11 cellular contexts compared by ENCODE assay signal in the genomic region with DNA sequence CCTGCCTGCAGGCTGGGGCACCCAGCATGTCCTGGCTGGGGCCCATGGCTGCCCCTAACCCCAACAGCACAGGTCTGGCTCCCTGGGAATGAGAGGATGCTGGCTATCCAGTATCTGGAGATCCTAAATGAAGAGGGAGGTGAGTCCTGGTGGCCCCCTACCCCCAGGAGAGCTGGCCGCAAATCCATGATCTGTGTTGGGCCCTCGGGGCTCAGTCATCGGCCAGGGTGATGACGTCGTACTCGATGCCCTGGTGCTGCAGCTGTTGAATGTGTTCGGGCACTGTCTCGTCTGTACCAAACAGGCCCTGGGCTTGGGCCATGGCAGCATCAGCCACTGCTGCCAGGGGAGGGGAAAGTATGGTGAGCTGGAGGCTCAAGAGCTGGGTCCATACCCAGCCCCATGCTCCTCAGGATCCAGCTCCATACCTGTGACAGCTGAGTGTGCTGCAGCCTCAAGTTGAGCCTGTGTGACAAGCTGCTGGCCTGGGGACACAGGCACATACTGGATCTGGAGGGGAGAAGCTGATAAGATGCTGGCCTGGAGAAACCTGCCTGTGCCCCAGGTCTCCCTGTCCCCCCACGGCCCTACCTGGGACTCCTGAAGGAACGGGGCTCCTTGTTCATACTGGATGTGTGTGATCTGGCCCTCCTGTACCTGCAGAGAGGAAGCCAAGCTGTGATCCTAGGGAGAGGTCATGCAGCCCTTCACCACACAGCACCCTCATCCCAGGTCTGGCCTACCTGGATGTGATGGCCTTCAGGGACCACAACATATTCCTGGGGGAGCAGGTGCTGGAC. TPM values are rescaled to one million over a fixed set of nuclear protein-coding genes. Genes with fewer than 3 reads are reported as not detected.
A peak's percentile ranks its signal among the peaks of the same experiment; 100 is the strongest.
DNase-seq lines count a peak whose midpoint lies in the region; ATAC-seq, FAIRE-seq and TF ChIP-seq lines count a peak whose summit lies in the region.
"Had no signal": no experiment of that assay in that cellular context is flagged by ENCODE, and none has a peak within 500 bp of the region (broad histone marks: within the 10 kb centered on the region; RNA-seq: fewer than 3 reads in every experiment).

No MANE protein-coding gene starts in this region.

- H3K27me3 ChIP-seq in BLaER1 treated with 17β-estradiol and CSF1 and Interleukin-3, amounts not matched to agents 10 nM and 100 nM: no peaks in the 10 kb centered on the region
- H3K27me3 ChIP-seq: stomach had no signal

- H3K4me1 ChIP-seq in BLaER1 treated with 17β-estradiol and CSF1 and Interleukin-3, amounts not matched to agents 10 nM and 100 nM: peaks cover 13 to 49% (median 31%) of the 10 kb centered on the region in 10 experiments

- FAIRE-seq in GM12891 (lab: Jason Lieb, UNC): no peak

- H3K4me2 ChIP-seq in BLaER1 treated with 17β-estradiol and CSF1 and Interleukin-3, amounts not matched to agents 10 nM and 100 nM: peak overlapping the region in 5 of 11 experiments; percentile 4 to 38 (median 15); a peak in 5 of 22 replicates

- intact Hi-C loops in natural killer cell (cut with micrococcal nuclease): no loop called here
- intact Hi-C loops in activated CD4-positive, alpha-beta T cell treated with anti-CD3 and anti-CD28 coated beads for 36 hours (cut with DNase I, micrococcal nuclease): no loop called here

- DNase-seq in GM12891 (ENCODE audit: insufficient read length, low spot score): no peak
- no peak for DNase-seq in activated CD8-positive, alpha-beta T cell treated with anti-CD3 and anti-CD28 coated beads, Interleukin-2, amount 10 ng/mL, durations not matched to agents 7 days and 5 days
- DNase-seq in natural killer cell: no peak
- no peak for DNase-seq in activated CD4-positive, alpha-beta T cell treated with anti-CD3 and anti-CD28 coated beads for 36 hours
- DNase-seq in SK-N-DZ (ENCODE audit: low spot score): no peak
- DNase-seq: activated CD4-positive, alpha-beta T cell treated with anti-CD3 and anti-CD28 coated beads, Interleukin-2, amount 10 ng/mL, durations not matched to agents 7 days and 5 days; mesendoderm; stomach had no signal

- no peak for ATAC-seq in activated CD8-positive, alpha-beta T cell treated with anti-CD3 and anti-CD28 coated beads, Interleukin-2, amount 10 ng/mL, durations not matched to agents 7 days and 5 days
- ATAC-seq in natural killer cell: no peak
- no peak for ATAC-seq in activated CD4-positive, alpha-beta T cell treated with anti-CD3 and anti-CD28 coated beads for 36 hours
- no peak for ATAC-seq in HG02981 (IDR thresholded peaks at IDR 0.05; ENCODE audit: unreplicated experiment)

- no peak overlapping the region for H3K4me3 ChIP-seq in BLaER1 treated with 17β-estradiol and CSF1 and Interleukin-3, amounts not matched to agents 10 nM and 100 nM
- H3K4me3 ChIP-seq: stomach had no signal

- H3K9me3 Mint-ChIP-seq in activated CD8-positive, alpha-beta T cell treated with anti-CD3 and anti-CD28 coated beads, Interleukin-2, amount 10 ng/mL, durations not matched to agents 7 days and 5 days (ENCODE audit: insufficient read depth): no peaks in the 10 kb centered on the region
- no peaks in the 10 kb centered on the region for H3K9me3 Mint-ChIP-seq in natural killer cell
- H3K9me3 Mint-ChIP-seq in activated CD4-positive, alpha-beta T cell treated with anti-CD3 and anti-CD28 coated beads for 36 hours (ENCODE audit: low read depth): no peaks in the 10 kb centered on the region
- H3K9me3 Mint-ChIP-seq: activated CD4-positive, alpha-beta T cell treated with anti-CD3 and anti-CD28 coated beads, Interleukin-2, amount 10 ng/mL, durations not matched to agents 7 days and 5 days; activated naive CD4-positive, alpha-beta T cell treated with anti-CD3 and anti-CD28 coated beads, Interleukin-2, amount 50 U/mL, for 24 hours had no signal

- peaks cover 98 to 100% (median 99%) of the 10 kb centered on the region in 11 experiments for H3K36me3 ChIP-seq in BLaER1 treated with 17β-estradiol and CSF1 and Interleukin-3, amounts not matched to agents 10 nM and 100 nM

- peak overlapping the region; percentile 37 for H3K27ac Mint-ChIP-seq in activated CD8-positive, alpha-beta T cell treated with anti-CD3 and anti-CD28 coated beads, Interleukin-2, amount 10 ng/mL, durations not matched to agents 7 days and 5 days
- peak overlapping the region; percentile 16 to 97 for H3K27ac Mint-ChIP-seq in natural killer cell
- no peak overlapping the region for H3K27ac Mint-ChIP-seq in activated CD4-positive, alpha-beta T cell treated with anti-CD3 and anti-CD28 coated beads for 36 hours
- H3K27ac Mint-ChIP-seq: activated CD4-positive, alpha-beta T cell treated with anti-CD3 and anti-CD28 coated beads, Interleukin-2, amount 10 ng/mL, durations not matched to agents 7 days and 5 days had no signal

- CTCF ChIA-PET in activated CD8-positive, alpha-beta T cell treated with anti-CD3 and anti-CD28 coated beads, Interleukin-2, amount 10 ng/mL, durations not matched to agents 7 days and 5 days (lab: Charles Lee): interaction anchor here (2.2 kb wide), 1 partner anchor 22 kb away, joined by 11 read pairs; no protein-coding TSS in a partner anchor
- CTCF ChIA-PET in activated CD4-positive, alpha-beta T cell treated with anti-CD3 and anti-CD28 coated beads for 36 hours (lab: Charles Lee): interaction anchor here (0.6 to 1.0 kb wide), 4 partner anchors 25 to 563 kb away, joined by 3 to 5 read pairs (median 3); no protein-coding TSS in a partner anchor

- peak overlapping the region in 8 of 11 experiments; percentile 10 to 87 (median 74); a peak in 8 of 22 replicates for H3K27ac ChIP-seq in BLaER1 treated with 17β-estradiol and CSF1 and Interleukin-3, amounts not matched to agents 10 nM and 100 nM
- H3K27ac ChIP-seq: stomach had no signal

- POLR2A ChIA-PET in activated CD8-positive, alpha-beta T cell treated with anti-CD3 and anti-CD28 coated beads, Interleukin-2, amount 10 ng/mL, durations not matched to agents 7 days and 5 days (lab: Charles Lee): interaction anchor here (0.7 to 3.7 kb wide), 9 partner anchors 9 to 136 kb away, joined by 3 to 18 read pairs (median 4); a partner anchor contains a TSS
- POLR2A ChIA-PET in activated CD4-positive, alpha-beta T cell treated with anti-CD3 and anti-CD28 coated beads for 36 hours (lab: Charles Lee): interaction anchor here (0.6 to 2.0 kb wide), 3 partner anchors 12 to 135 kb away, joined by 3 to 4 read pairs (median 3); no protein-coding TSS in a partner anchor

- H3K36me3 Mint-ChIP-seq in activated CD8-positive, alpha-beta T cell treated with anti-CD3 and anti-CD28 coated beads, Interleukin-2, amount 10 ng/mL, durations not matched to agents 7 days and 5 days (ENCODE audit: low read depth): peaks cover 60% of the 10 kb centered on the region
- H3K36me3 Mint-ChIP-seq in natural killer cell: peaks cover 6% of the 10 kb centered on the region
- peaks cover 43% of the 10 kb centered on the region for H3K36me3 Mint-ChIP-seq in activated CD4-positive, alpha-beta T cell treated with anti-CD3 and anti-CD28 coated beads for 36 hours (ENCODE audit: low read depth)

- peak overlapping the region in 9 of 11 experiments; percentile 32 to 72 (median 60); a peak in 11 of 22 replicates for H3K9ac ChIP-seq in BLaER1 treated with 17β-estradiol and CSF1 and Interleukin-3, amounts not matched to agents 10 nM and 100 nM

- TF ChIP-seq CTCF in natural killer cell (IDR thresholded peaks at IDR 0.05): no peak

- no peaks in the 10 kb centered on the region for H3K27me3 Mint-ChIP-seq in activated CD8-positive, alpha-beta T cell treated with anti-CD3 and anti-CD28 coated beads, Interleukin-2, amount 10 ng/mL, durations not matched to agents 7 days and 5 days (ENCODE audit: low read depth)
- H3K27me3 Mint-ChIP-seq in natural killer cell (ENCODE audit: low read depth in 2 of 2): no peaks in the 10 kb centered on the region
- H3K27me3 Mint-ChIP-seq in activated CD4-positive, alpha-beta T cell treated with anti-CD3 and anti-CD28 coated beads for 36 hours: no peaks in the 10 kb centered on the region
- H3K27me3 Mint-ChIP-seq: activated CD4-positive, alpha-beta T cell treated with anti-CD3 and anti-CD28 coated beads, Interleukin-2, amount 10 ng/mL, durations not matched to agents 7 days and 5 days; activated naive CD4-positive, alpha-beta T cell treated with anti-CD3 and anti-CD28 coated beads, Interleukin-2, amount 50 U/mL, for 24 hours had no signal

- TF ChIP-seq POLR2A in GM12891 (IDR thresholded peaks at IDR 0.05; ENCODE audit: low read depth, low read length): peak; percentile 58; the same call in 1 of the 2 replicates

- H3K4me1 Mint-ChIP-seq in activated CD8-positive, alpha-beta T cell treated with anti-CD3 and anti-CD28 coated beads, Interleukin-2, amount 10 ng/mL, durations not matched to agents 7 days and 5 days (ENCODE audit: low read depth): peaks cover 8% of the 10 kb centered on the region
- peaks cover 29 to 55% of the 10 kb centered on the region in 2 donors for H3K4me1 Mint-ChIP-seq in natural killer cell
- peaks cover 10% of the 10 kb centered on the region for H3K4me1 Mint-ChIP-seq in activated CD4-positive, alpha-beta T cell treated with anti-CD3 and anti-CD28 coated beads for 36 hours

- no peaks in the 10 kb centered on the region for H3K9me3 ChIP-seq in BLaER1 treated with 17β-estradiol and CSF1 and Interleukin-3, amounts not matched to agents 10 nM and 100 nM (replicated peaks in 1 of 11)
- H3K9me3 ChIP-seq: stomach had no signal

- no peak overlapping the region for H3K4me3 Mint-ChIP-seq in activated CD8-positive, alpha-beta T cell treated with anti-CD3 and anti-CD28 coated beads, Interleukin-2, amount 10 ng/mL, durations not matched to agents 7 days and 5 days
- no peak overlapping the region for H3K4me3 Mint-ChIP-seq in natural killer cell
- H3K4me3 Mint-ChIP-seq in activated CD4-positive, alpha-beta T cell treated with anti-CD3 and anti-CD28 coated beads for 36 hours: no peak overlapping the region
- H3K4me3 Mint-ChIP-seq: activated CD4-positive, alpha-beta T cell treated with anti-CD3 and anti-CD28 coated beads, Interleukin-2, amount 10 ng/mL, durations not matched to agents 7 days and 5 days; activated naive CD4-positive, alpha-beta T cell treated with anti-CD3 and anti-CD28 coated beads, Interleukin-2, amount 50 U/mL, for 24 hours had no signal

- peaks cover 0 to 90% (median 43%) of the 10 kb centered on the region in 11 experiments; a peak in 18 of 22 replicates for H4K20me1 ChIP-seq in BLaER1 treated with 17β-estradiol and CSF1 and Interleukin-3, amounts not matched to agents 10 nM and 100 nM

RNA-seq across cellular contexts. Expression of a gene that starts 14.5 kb away (rescaled TPM):
- 21.5 TPM for polyA plus RNA-seq in GM12891 (2012; ENCODE audit: low read depth, missing spikeins)
- 10 to 100 TPM; 40.3 to 41.2 TPM for total RNA-seq in activated CD8-positive, alpha-beta T cell treated with anti-CD3 and anti-CD28 coated beads, Interleukin-2, amount 10 ng/mL, durations not matched to agents 7 days and 5 days
- 10 to 100 TPM; 72.0 to 85.1 (median 73.3) TPM for total RNA-seq in natural killer cell
- 10 to 100 TPM; 24.0 to 27.4 TPM for total RNA-seq in activated CD4-positive, alpha-beta T cell treated with anti-CD3 and anti-CD28 coated beads for 36 hours
- 13.0 and 13.5 TPM in 2 replicates for polyA plus RNA-seq in SK-N-DZ (2014; cell fraction: cytosol; rRNA removed)
- 13.2 and 33.7 TPM in 2 replicates for polyA plus RNA-seq in SK-N-DZ (2014; cell fraction: nucleus; rRNA removed)

RNA-seq across cellular contexts. Expression of a gene that starts 23.1 kb away (rescaled TPM):
- 13.5 TPM for polyA plus RNA-seq in GM12891 (2012; ENCODE audit: low read depth, missing spikeins)
- 10 to 100 TPM; 33.1 to 34.5 TPM for total RNA-seq in activated CD8-positive, alpha-beta T cell treated with anti-CD3 and anti-CD28 coated beads, Interleukin-2, amount 10 ng/mL, durations not matched to agents 7 days and 5 days
- total RNA-seq in natural killer cell: 100 to 1,000 TPM; 101 to 119 (median 102) TPM
- 10 to 100 TPM; 27.4 to 28.9 TPM for total RNA-seq in activated CD4-positive, alpha-beta T cell treated with anti-CD3 and anti-CD28 coated beads for 36 hours
- 14.4 and 15.1 TPM in 2 replicates for polyA plus RNA-seq in SK-N-DZ (2014; cell fraction: cytosol; rRNA removed)
- polyA plus RNA-seq in SK-N-DZ (2014; cell fraction: nucleus; rRNA removed): 33.7 and 53.1 TPM in 2 replicates

RNA-seq across cellular contexts. Expression of a gene that starts 37.0 kb away (rescaled TPM):
- polyA plus RNA-seq in GM12891 (2012; ENCODE audit: low read depth, missing spikeins): 11.5 TPM
- total RNA-seq in activated CD8-positive, alpha-beta T cell treated with anti-CD3 and anti-CD28 coated beads, Interleukin-2, amount 10 ng/mL, durations not matched to agents 7 days and 5 days: 1 to 10 TPM; 2.2 to 2.8 TPM
- total RNA-seq in natural killer cell: 1 to 10 TPM in 2 of 3 donors, under 1 TPM in 1; 0.63 to 3.5 (median 3.2) TPM
- total RNA-seq in activated CD4-positive, alpha-beta T cell treated with anti-CD3 and anti-CD28 coated beads for 36 hours: 1 to 10 TPM; 5.6 to 7.0 TPM
- 27.4 and 30.2 TPM in 2 replicates for polyA plus RNA-seq in SK-N-DZ (2014; cell fraction: cytosol; rRNA removed)
- 16.1 and 25.6 TPM in 2 replicates for polyA plus RNA-seq in SK-N-DZ (2014; cell fraction: nucleus; rRNA removed)

RNA-seq across cellular contexts. Expression of a gene that starts 57.8 kb away (rescaled TPM):
- polyA plus RNA-seq in GM12891 (2012; ENCODE audit: low read depth, missing spikeins): 34.7 TPM
- total RNA-seq in activated CD8-positive, alpha-beta T cell treated with anti-CD3 and anti-CD28 coated beads, Interleukin-2, amount 10 ng/mL, durations not matched to agents 7 days and 5 days: 10 to 100 TPM; 63.4 to 64.1 TPM
- 100 to 1,000 TPM in 1 of 3 donors, 10 to 100 TPM in 2; 72.8 to 108 (median 86.8) TPM for total RNA-seq in natural killer cell
- total RNA-seq in activated CD4-positive, alpha-beta T cell treated with anti-CD3 and anti-CD28 coated beads for 36 hours: 10 to 100 TPM; 36.4 to 45.6 TPM
- 42.6 and 48.7 TPM in 2 replicates for polyA plus RNA-seq in SK-N-DZ (2014; cell fraction: cytosol; rRNA removed)
- 183 and 260 TPM in 2 replicates for polyA plus RNA-seq in SK-N-DZ (2014; cell fraction: nucleus; rRNA removed)

RNA-seq across cellular contexts. Expression of a gene that starts 57.9 kb away (rescaled TPM):
- polyA plus RNA-seq in GM12891 (2012; ENCODE audit: low read depth, missing spikeins): 2.6 TPM
- total RNA-seq in activated CD8-positive, alpha-beta T cell treated with anti-CD3 and anti-CD28 coated beads, Interleukin-2, amount 10 ng/mL, durations not matched to agents 7 days and 5 days: 1 to 10 TPM; 1.1 to 1.3 TPM
- 1 to 10 TPM in 2 of 3 donors, under 1 TPM in 1; 0.89 to 1.4 (median 1.4) TPM for total RNA-seq in natural killer cell
- 1 to 10 TPM; 1.2 to 1.9 TPM for total RNA-seq in activated CD4-positive, alpha-beta T cell treated with anti-CD3 and anti-CD28 coated beads for 36 hours
- polyA plus RNA-seq in SK-N-DZ (2014; cell fraction: cytosol; rRNA removed): 12.8 and 18.3 TPM in 2 replicates
- 23.6 and 36.5 TPM in 2 replicates for polyA plus RNA-seq in SK-N-DZ (2014; cell fraction: nucleus; rRNA removed)
